ENCODE assay signal across 8 cellular contexts in the genomic region with DNA sequence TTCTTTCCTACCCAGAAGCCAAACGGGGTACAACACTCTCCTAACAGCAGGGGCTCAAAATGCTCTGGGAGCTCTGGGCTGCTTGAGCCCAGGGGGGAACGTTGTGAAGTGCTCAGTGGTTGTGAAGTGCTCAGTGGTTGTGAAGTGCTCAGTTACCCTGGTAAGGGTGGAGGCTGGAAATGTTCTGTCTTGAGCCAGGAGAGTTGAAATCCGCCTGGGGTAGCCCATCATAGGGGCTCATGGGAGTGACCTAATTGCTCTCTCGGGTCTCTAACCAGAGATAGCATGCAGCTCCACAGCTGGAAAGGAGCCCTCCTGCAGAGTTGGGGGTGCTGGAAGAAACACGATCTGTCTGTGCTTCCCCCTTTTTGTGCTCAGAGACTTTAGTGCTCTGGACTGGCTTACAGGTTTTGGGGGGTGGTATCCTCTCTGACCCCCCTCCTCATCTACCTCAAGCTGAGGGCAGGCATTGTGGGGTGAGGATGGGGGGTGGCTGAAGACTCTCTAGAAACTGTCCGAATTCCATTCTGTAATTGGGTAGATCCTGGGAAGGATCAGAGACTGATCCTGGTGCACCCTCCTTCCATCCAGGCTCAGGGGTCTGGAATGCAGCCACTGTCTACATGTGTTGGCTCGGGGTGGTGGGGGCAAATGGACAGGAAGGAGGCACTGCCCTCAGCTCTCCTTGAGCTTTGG. TPM values are rescaled to one million over a fixed set of nuclear protein-coding genes. Genes with fewer than 3 reads are reported as not detected.
A peak's percentile ranks its signal among the peaks of the same experiment; 100 is the strongest.
DNase-seq lines count a peak whose midpoint lies in the region; ATAC-seq and TF ChIP-seq lines count a peak whose summit lies in the region.

No MANE protein-coding gene starts in this region.

- WGBS in trophoblast cell (ENCODE audit: extremely low coverage, insufficient coverage, insufficient read length): no CpG with 5 or more reads among the region's 7 CpGs
- WGBS in body of pancreas, 2 donors: 51 to 75% methylated on average over 2 to 6 of the region's 7 CpGs

- no peak overlapping the region for H2AFZ ChIP-seq in DND-41 (ENCODE audit: low read depth, low read length)
- H2AFZ ChIP-seq in trophoblast cell (ENCODE audit: insufficient read depth, low read length, poor library complexity): no peak overlapping the region

- no peaks in the 10 kb centered on the region for H3K36me3 Mint-ChIP-seq in T-helper 17 cell (ENCODE audit: low read depth)

- no peak overlapping the region for H2BK120ac ChIP-seq in trophoblast cell (ENCODE audit: insufficient read depth, low read length, poor library complexity)

- H4K8ac ChIP-seq in trophoblast cell (ENCODE audit: low read depth, low read length): no peak overlapping the region

- H3K14ac ChIP-seq in trophoblast cell (ENCODE audit: low read length): no peak overlapping the region

- no peaks in the 10 kb centered on the region for H3K27me3 Mint-ChIP-seq in T-helper 17 cell

- TF ChIP-seq POLR2A in body of pancreas (IDR thresholded peaks at IDR 0.05): no peak

- peaks cover 8% of the 10 kb centered on the region for H3K79me2 ChIP-seq in DND-41 (ENCODE audit: insufficient read depth, low read length)
- H3K79me2 ChIP-seq in trophoblast cell (ENCODE audit: control insufficient read depth, insufficient read depth, low read length, poor library complexity): peaks cover 8% of the 10 kb centered on the region

- H4K12ac ChIP-seq in trophoblast cell (ENCODE audit: low read depth, low read length): no peak overlapping the region

- intact Hi-C loops in body of pancreas (cut with DNase I): loop anchor here (5.0 kb wide), 1 partner anchor 456 kb away; no protein-coding TSS in a partner anchor

- H3K9ac ChIP-seq in DND-41 (ENCODE audit: low read depth, low read length) (peak overlapping the region; percentile 15; the same call in 1 of the 2 replicates), trophoblast cell (ENCODE audit: low read length) (no peak overlapping the region)

- peak overlapping the region; percentile 94 for H3K4me3 Mint-ChIP-seq in T-helper 17 cell

- H3K27ac ChIP-seq in DND-41 (ENCODE audit: low read length): no peak overlapping the region
- no peak overlapping the region for H3K27ac ChIP-seq in trophoblast cell (ENCODE audit: low read depth, low read length)
- H3K27ac ChIP-seq in body of pancreas: no peak overlapping the region

- no peak overlapping the region for H2AK5ac ChIP-seq in trophoblast cell (ENCODE audit: low read length)

- H3K4me1 ChIP-seq in DND-41 (ENCODE audit: insufficient read depth, low read length) (peaks cover 36% of the 10 kb centered on the region), trophoblast cell (ENCODE audit: control insufficient read depth in 1 of 2, insufficient read depth in 2 of 2, low read length in 2 of 2) (peaks cover 5 to 12% of the 10 kb centered on the region in 2 experiments), body of pancreas (peaks cover 7% of the 10 kb centered on the region)

- H3K36me3 ChIP-seq in DND-41 (ENCODE audit: insufficient read depth, low read length) (no peaks in the 10 kb centered on the region), trophoblast cell (ENCODE audit: control insufficient read depth in 1 of 2, insufficient read depth in 2 of 2, low read length in 2 of 2) (no peaks in the 10 kb centered on the region), body of pancreas (replicated peaks in 1 of 2; ENCODE audit: insufficient read depth in 1 of 2, low read depth in 2 of 2) (no peaks in the 10 kb centered on the region)

- H3K4me2 ChIP-seq in DND-41 (ENCODE audit: insufficient read depth, low read length) (peak overlapping the region; percentile 27), trophoblast cell (ENCODE audit: low read length) (peak overlapping the region; percentile 45)

- peaks cover 3% of the 10 kb centered on the region for H3K79me1 ChIP-seq in trophoblast cell (ENCODE audit: low read length)

- no peak overlapping the region for H4K91ac ChIP-seq in trophoblast cell (ENCODE audit: low read depth, low read length)

- H3K4me3 ChIP-seq in DND-41 (ENCODE audit: low read depth in 1 of 2, low read length in 2 of 2) (no peak overlapping the region; a peak in 1 of 4 replicates), fibroblast of mammary gland (ENCODE audit: control insufficient read depth, low read depth, low read length) (peak overlapping the region; percentile 65), trophoblast cell (ENCODE audit: low read depth, low read length) (peak overlapping the region; percentile 3), body of pancreas (no peak overlapping the region)

- H2BK5ac ChIP-seq in trophoblast cell (ENCODE audit: low read depth, low read length, poor library complexity): no peak overlapping the region

- H3K4me1 Mint-ChIP-seq in T-helper 17 cell: peaks cover 17% of the 10 kb centered on the region

- H3K27ac Mint-ChIP-seq in T-helper 17 cell: no peak overlapping the region

- no peak overlapping the region for H3K18ac ChIP-seq in trophoblast cell (ENCODE audit: low read length)

- H3K9me3 ChIP-seq in DND-41 (ENCODE audit: insufficient read depth, low read length, severe bottlenecking): no peaks in the 10 kb centered on the region
- H3K9me3 ChIP-seq in T-helper 17 cell (ENCODE audit: control insufficient read depth, low read length, poor library complexity, severe bottlenecking): no peaks in the 10 kb centered on the region
- H3K9me3 ChIP-seq in trophoblast cell (ENCODE audit: insufficient read depth, low read depth, low read length): no peaks in the 10 kb centered on the region
- H3K9me3 ChIP-seq in body of pancreas: no peaks in the 10 kb centered on the region

- TF ChIP-seq CTCF in DND-41 (IDR thresholded peaks at IDR 0.05; ENCODE audit: borderline replicate concordance, extremely low read depth, low read length, poor library complexity, severe bottlenecking) (no peak), fibroblast of mammary gland (conservative IDR thresholded peaks at IDR 0.05; ENCODE audit: control insufficient read depth, insufficient read depth, low read depth, low read length) (no peak), body of pancreas (IDR thresholded peaks at IDR 0.05) (no peak)

- H3K23ac ChIP-seq in trophoblast cell (ENCODE audit: low read length): no peak overlapping the region

- H3K4ac ChIP-seq in trophoblast cell (ENCODE audit: low read depth, low read length): no peak overlapping the region

- H2BK12ac ChIP-seq in trophoblast cell (ENCODE audit: low read length): no peak overlapping the region

- ATAC-seq in DND-41 (ENCODE audit: insufficient read depth, low read depth): no peak
- ATAC-seq in T-helper 17 cell: no peak
- no peak for ATAC-seq in body of pancreas

- H4K20me1 ChIP-seq in DND-41 (ENCODE audit: insufficient read depth, low read length): no peaks in the 10 kb centered on the region

- no peak for DNase-seq in DND-41
- no peak for DNase-seq in T-helper 17 cell
- no peak for DNase-seq in fibroblast of mammary gland (ENCODE audit: low read depth)
- DNase-seq in trophoblast cell: no peak
- DNase-seq in body of pancreas: no peak
- no peak for DNase-seq in NCI-H345 treated with DMSO at 0.1 percent for 48 hours (lab: John Stamatoyannopoulos, UW; ENCODE audit: unreplicated experiment)
- no peak for DNase-seq in NCI-H1694 treated with DMSO at 0.1 percent for 48 hours (lab: John Stamatoyannopoulos, UW)
- DNase-seq in OCI-M2 (lab: John Stamatoyannopoulos, UW; ENCODE audit: unreplicated experiment): no peak

- H3K27me3 ChIP-seq in DND-41 (ENCODE audit: insufficient read depth, low read length, poor library complexity) (no peaks in the 10 kb centered on the region), trophoblast cell (ENCODE audit: insufficient read depth, low read length) (peaks cover 10% of the 10 kb centered on the region), body of pancreas (no peaks in the 10 kb centered on the region)

RNA-seq across cellular contexts. Expression of gene EFNB1, which starts 2.7 kb away (rescaled TPM):
- 1 to 10 TPM; 4.0 to 6.6 TPM for total RNA-seq in T-helper 17 cell
- polyA plus RNA-seq in trophoblast cell (2013): 18.6 and 19.5 TPM in 2 replicates
- 10 to 100 TPM; 10.9 to 12.5 TPM for total RNA-seq in body of pancreas

Comparison
In these comparisons a context has a peak if more than half of its experiments do, and no peak if none do; other contexts are left out.
1. H3K4me3 ChIP-seq: peak in fibroblast of mammary gland (single experiment) and trophoblast cell (single experiment); none in DND-41 (0 of 2) and body of pancreas (0 of 2).